ENCODE assay signal across 17 cellular contexts in genomic region chr5:37034955-37035354, GRCh38.
A peak's percentile ranks its signal among the peaks of the same experiment; 100 is the strongest.
DNase-seq lines count a peak whose midpoint lies in the region; ATAC-seq and TF ChIP-seq lines count a peak whose summit lies in the region.
"Had no signal": no experiment of that assay in that cellular context is flagged by ENCODE, and none has a peak within 500 bp of the region (broad histone marks: within the 10 kb centered on the region; RNA-seq: fewer than 3 reads in every experiment).

No MANE protein-coding gene starts in this region.

- 84 to 90% methylated on average over 6 of the region's 6 CpGs for WGBS in ectodermal cell, 2 experiments
- 93% methylated on average over 6 of the region's 6 CpGs for WGBS in smooth muscle cell (ENCODE audit: low lambda C conversion rate)

- in situ Hi-C loops in SK-MEL-5 (cut with HindIII; ENCODE audit: low pct_unique_long_range_greater_than_20kb, low sequenced_read_pairs): no loop called here

- no peaks in the 10 kb centered on the region for H3K27me3 Mint-ChIP-seq in nephron progenitor cell (ENCODE audit: low read depth, poor library complexity)
- H3K27me3 Mint-ChIP-seq: B cell; CD4-positive, alpha-beta T cell; IgD-negative memory B cell had no signal

- no peaks in the 10 kb centered on the region for H3F3A ChIP-seq in smooth muscle cell (ENCODE audit: low read depth)

- DNase-seq in SK-MEL-5 (ENCODE audit: low read depth, low spot score) (peak; percentile 12), nephron progenitor cell (no peak), smooth muscle cell (lab: John Stamatoyannopoulos, UW; ENCODE audit: unreplicated experiment) (no peak), activated T-cell treated with anti-CD3 and anti-CD28 coated beads for 4 hours (no peak), UCSD-AML1 (lab: John Stamatoyannopoulos, UW; ENCODE audit: unreplicated experiment) (no peak)
- DNase-seq: CD4-positive, alpha-beta T cell; EL; H7; NCI-H2029; NCI-H2171 treated with DMSO at 0.1 percent for 48 hours; NCI-H446 treated with DMSO at 0.1 percent for 48 hours; NCI-H774 had no signal

- H4K20me1 ChIP-seq in smooth muscle cell (ENCODE audit: low read depth): peaks cover 3% of the 10 kb centered on the region

- no peaks in the 10 kb centered on the region for H3K79me2 ChIP-seq in smooth muscle cell (ENCODE audit: low read depth)

- H3K4me3 ChIP-seq in ectodermal cell (ENCODE audit: insufficient read depth, low read depth, low read length): no peak overlapping the region
- H3K4me3 ChIP-seq in smooth muscle cell: no peak overlapping the region
- H3K4me3 ChIP-seq: SJSA1 had no signal

- no peaks in the 10 kb centered on the region for H3K4me1 Mint-ChIP-seq in nephron progenitor cell
- H3K4me1 Mint-ChIP-seq: B cell, IgD-negative memory B cell had no signal

- H3K9me3 ChIP-seq in ectodermal cell (ENCODE audit: control insufficient read depth, low read length) (no peaks in the 10 kb centered on the region), smooth muscle cell (replicated peaks; ENCODE audit: low read depth) (no peaks in the 10 kb centered on the region)
- H3K9me3 ChIP-seq: SJSA1 had no signal

- H3K27me3 ChIP-seq in ectodermal cell (ENCODE audit: control insufficient read depth, insufficient read depth, low read length, poor library complexity, severe bottlenecking): no peaks in the 10 kb centered on the region
- no peaks in the 10 kb centered on the region for H3K27me3 ChIP-seq in smooth muscle cell (ENCODE audit: low read depth)
- H3K27me3 ChIP-seq: SJSA1 had no signal

- no peaks in the 10 kb centered on the region for H3K4me1 ChIP-seq in ectodermal cell (ENCODE audit: control insufficient read depth, insufficient read depth, low read length)
- no peaks in the 10 kb centered on the region for H3K4me1 ChIP-seq in smooth muscle cell (ENCODE audit: low read depth)
- H3K4me1 ChIP-seq: SJSA1 had no signal

- no peak overlapping the region for H3K9ac ChIP-seq in smooth muscle cell (ENCODE audit: low read depth)

- peak overlapping the region; percentile 33 for H3K27ac Mint-ChIP-seq in nephron progenitor cell
- H3K27ac Mint-ChIP-seq: B cell; CD4-positive, alpha-beta T cell had no signal

- H3K36me3 ChIP-seq in ectodermal cell (ENCODE audit: control insufficient read depth, insufficient read depth, low read length) (no peaks in the 10 kb centered on the region), smooth muscle cell (ENCODE audit: low read depth) (peaks cover 18% of the 10 kb centered on the region)

- H3K27ac ChIP-seq in ectodermal cell (ENCODE audit: insufficient read depth, low read depth, low read length, poor library complexity, severe bottlenecking) (peak overlapping the region; percentile 26), smooth muscle cell (ENCODE audit: low read depth) (no peak overlapping the region)
- H3K27ac ChIP-seq: SJSA1 had no signal

- no peak for ATAC-seq in HG02973 (IDR thresholded peaks at IDR 0.05; ENCODE audit: unreplicated experiment)

- no peak for TF ChIP-seq CTCF in nephron progenitor cell (IDR thresholded peaks at IDR 0.05)
- no peak for TF ChIP-seq CTCF in smooth muscle cell (IDR thresholded peaks at IDR 0.05; ENCODE audit: borderline replicate concordance, insufficient read depth, poor library complexity, severe bottlenecking)

- peaks cover 44% of the 10 kb centered on the region for H3K36me3 Mint-ChIP-seq in nephron progenitor cell (ENCODE audit: low read depth)

- no peaks in the 10 kb centered on the region for H3K9me3 Mint-ChIP-seq in nephron progenitor cell
- H3K9me3 Mint-ChIP-seq: CD4-positive, alpha-beta T cell; IgD-negative memory B cell had no signal

- H2AFZ ChIP-seq in smooth muscle cell (ENCODE audit: low read depth): no peak overlapping the region

- H3K4me2 ChIP-seq in smooth muscle cell: no peak overlapping the region

- H3K4me3 Mint-ChIP-seq in nephron progenitor cell: no peak overlapping the region
- H3K4me3 Mint-ChIP-seq: B cell; CD4-positive, alpha-beta T cell; IgD-negative memory B cell had no signal
